In the genomic region with DNA sequence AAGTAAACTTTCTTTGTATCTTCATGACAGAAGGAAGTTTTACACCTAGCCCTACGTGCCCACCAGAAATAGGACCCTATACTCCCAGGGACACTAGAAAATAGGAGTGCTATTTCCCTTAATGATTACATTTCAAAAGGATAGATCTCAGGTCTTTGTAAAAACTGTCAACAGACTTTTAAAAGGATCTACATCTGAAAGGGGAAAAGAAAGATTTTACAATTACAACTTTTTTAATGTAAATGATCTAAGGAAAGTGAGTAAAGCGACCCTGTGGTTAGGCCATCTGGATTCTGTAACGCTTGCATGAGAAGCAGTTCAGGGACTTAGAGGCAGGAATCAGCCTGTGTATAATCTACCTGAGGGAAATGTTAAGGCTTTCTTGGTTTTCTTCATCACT, we compare ENCODE assay signal across 26 cellular contexts.
DNase-seq lines count a peak whose midpoint lies in the region; ATAC-seq and TF ChIP-seq lines count a peak whose summit lies in the region.
"Had no signal": no experiment of that assay in that cellular context is flagged by ENCODE, and none has a peak within 500 bp of the region (broad histone marks: within the 10 kb centered on the region; RNA-seq: fewer than 3 reads in every experiment).

No MANE protein-coding gene starts in this region.

- no peak for TF ChIP-seq CTCF in endodermal cell (conservative IDR thresholded peaks at IDR 0.05)

- peaks cover 40% of the 10 kb centered on the region for H3K27me3 Mint-ChIP-seq in endodermal cell (ENCODE audit: insufficient read depth)
- H3K27me3 Mint-ChIP-seq: B cell; CD8-positive, alpha-beta memory T cell had no signal

- ATAC-seq in Right ventricle myocardium inferior = no peak
- ATAC-seq: HCT116 had no signal

- H3K36me3 ChIP-seq in HUES6 (ENCODE audit: control insufficient read depth, insufficient read depth, low read length) (no peaks in the 10 kb centered on the region), endodermal cell (ENCODE audit: control insufficient read depth, insufficient read depth, low read length) (no peaks in the 10 kb centered on the region), iPS-18a (ENCODE audit: control insufficient read depth, low read depth, low read length) (no peaks in the 10 kb centered on the region)
- H3K36me3 ChIP-seq: SJSA1 had no signal

- H3K4me3 ChIP-seq in HUES6 (ENCODE audit: low read depth, low read length) (peak overlapping the region; percentile 28), endodermal cell (ENCODE audit: low read length) (no peak overlapping the region), iPS-18a (ENCODE audit: low read length) (peak overlapping the region; percentile 42)
- H3K4me3 ChIP-seq: PC-9, SJSA1 had no signal

- H3K4me1 ChIP-seq in HUES6 (ENCODE audit: control insufficient read depth, insufficient read depth, low read length) (peaks cover 12% of the 10 kb centered on the region), endodermal cell (ENCODE audit: control insufficient read depth, insufficient read depth, low read length) (no peaks in the 10 kb centered on the region), iPS-18a (ENCODE audit: control insufficient read depth, low read depth, low read length) (peaks cover 22% of the 10 kb centered on the region)
- H3K4me1 ChIP-seq: SJSA1 had no signal

- no peak overlapping the region for H3K4me3 Mint-ChIP-seq in endodermal cell
- H3K4me3 Mint-ChIP-seq: B cell; CD8-positive, alpha-beta memory T cell had no signal

- H3K36me3 Mint-ChIP-seq in endodermal cell (ENCODE audit: low read depth) = no peaks in the 10 kb centered on the region
- H3K36me3 Mint-ChIP-seq: CD8-positive, alpha-beta memory T cell had no signal

- H3K9me3 Mint-ChIP-seq in endodermal cell = peaks cover 18% of the 10 kb centered on the region

- 51 to 62% methylated on average over 2 to 3 of the region's 3 CpGs for WGBS in endodermal cell (ENCODE audit: insufficient coverage in 1 of 2, insufficient read length in 1 of 2), 2 experiments

- H3K9me3 ChIP-seq in HUES6 (ENCODE audit: control insufficient read depth, insufficient read depth, low read depth, low read length) (peaks cover 11% of the 10 kb centered on the region), endodermal cell (ENCODE audit: control insufficient read depth, low read length) (no peaks in the 10 kb centered on the region), iPS-18a (ENCODE audit: control insufficient read depth, low read depth, low read length) (no peaks in the 10 kb centered on the region)
- H3K9me3 ChIP-seq: SJSA1 had no signal

- H3K4me1 Mint-ChIP-seq in endodermal cell = peaks cover 7% of the 10 kb centered on the region
- H3K4me1 Mint-ChIP-seq: B cell; CD8-positive, alpha-beta memory T cell had no signal

- DNase-seq in ELF-1 (ENCODE audit: low read depth, low spot score) (peak; percentile 21), endodermal cell (peak; percentile 65), glomerular visceral epithelial cell (ENCODE audit: extremely low spot score) (no peak), Right ventricle myocardium inferior (ENCODE audit: missing footprints) (no peak), NCI-H1092 (lab: John Stamatoyannopoulos, UW) (no peak), kidney tubule cell (ENCODE audit: low spot score) (no peak)
- DNase-seq: Calu3; CD8-positive, alpha-beta memory T cell; DMS79 treated with DMSO at 0.1 percent for 48 hours; Karpas-422; NCI-H1105; NCI-H1436 treated with DMSO at 0.1 percent for 48 hours; NCI-H187 treated with DMSO at 0.1 percent for 48 hours; NCI-H2107; NCI-H524 treated with DMSO at 0.1 percent for 48 hours; NCI-H774; NK-92 treated with Interleukin-12 subunit alpha and Interleukin-12 subunit beta, amount 100 ng/mL, for 24 hours; PC-9; Right ventricle myocardium superior had no signal

- intact Hi-C loops in Right ventricle myocardium inferior (cut with DNase I) = loop anchor here (10.0 kb wide), 1 partner anchor 700 kb away; no protein-coding TSS in a partner anchor

- H3K27ac ChIP-seq in HUES6 (ENCODE audit: low read depth, low read length) = peak overlapping the region; percentile 17; the same call in 1 of the 2 replicates
- H3K27ac ChIP-seq in endodermal cell (ENCODE audit: low read depth, low read length) = no peak overlapping the region
- H3K27ac ChIP-seq in iPS-18a (ENCODE audit: low read length) = peak overlapping the region; percentile 12
- H3K27ac ChIP-seq: 22Rv1, C4-2B, PC-9, SJSA1 had no signal

- no peak overlapping the region for H3K27ac Mint-ChIP-seq in endodermal cell
- H3K27ac Mint-ChIP-seq: B cell; CD8-positive, alpha-beta memory T cell had no signal

- H3K27me3 ChIP-seq in HUES6 (ENCODE audit: control insufficient read depth, insufficient read depth, low read length) (peaks cover 23% of the 10 kb centered on the region), endodermal cell (ENCODE audit: control insufficient read depth, insufficient read depth, low read length, poor library complexity, severe bottlenecking) (no peaks in the 10 kb centered on the region), iPS-18a (ENCODE audit: control insufficient read depth, insufficient read depth, low read length) (peaks cover 28% of the 10 kb centered on the region)
- H3K27me3 ChIP-seq: SJSA1 had no signal

- H3K9ac ChIP-seq in HUES6 (ENCODE audit: low read length) = peak overlapping the region; percentile 21
- no peak overlapping the region for H3K9ac ChIP-seq in endodermal cell (ENCODE audit: extremely low read depth, low read length, poor library complexity, severe bottlenecking)
- H3K9ac ChIP-seq in iPS-18a (ENCODE audit: low read length) = peak overlapping the region; percentile 30

Comparison
In these comparisons a context has a peak if more than half of its experiments do, and no peak if none do; other contexts are left out.
1. DNase-seq: peak in ELF-1 (single experiment) and endodermal cell (single experiment); none in glomerular visceral epithelial cell (single experiment), Right ventricle myocardium inferior (single experiment), NCI-H1092 (single experiment) and kidney tubule cell (single experiment).